Comparison of ENCODE assay signal across 1 cellular context in the genomic region with DNA sequence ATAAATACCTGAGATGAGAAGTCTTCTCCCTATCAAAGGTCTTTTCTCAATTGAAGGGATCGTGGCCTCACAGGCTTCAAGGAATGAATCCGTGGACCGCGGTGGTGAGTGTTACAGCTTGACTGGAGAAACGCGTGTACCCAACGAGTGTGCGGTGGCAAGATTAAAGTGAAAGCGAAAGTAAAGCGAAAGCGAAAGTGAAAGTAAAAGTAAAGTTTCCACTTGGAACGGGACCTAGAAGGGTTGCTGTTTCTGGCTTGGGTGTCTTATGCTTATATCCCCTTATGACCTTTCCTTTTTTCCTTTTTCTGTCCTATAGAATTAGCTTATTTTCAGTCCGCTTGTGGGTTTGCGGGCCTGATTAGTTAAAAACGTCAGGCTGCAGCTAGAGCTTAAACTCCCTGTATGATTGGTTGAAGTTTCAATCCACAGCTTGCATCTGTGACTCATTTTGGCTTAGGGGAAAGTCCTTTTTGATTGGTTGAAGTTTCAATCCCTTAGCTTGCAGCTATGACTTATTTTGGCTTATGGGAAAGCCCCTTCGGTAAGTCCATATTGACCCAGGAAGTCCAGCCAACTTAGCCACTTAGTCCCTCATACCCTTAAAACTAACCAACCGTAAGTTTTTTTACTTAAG.
TF ChIP-seq lines count a peak whose summit lies in the region.

No MANE protein-coding gene starts in this region.

TF ChIP-seq in K562, 482 proteins besides CTCF, POLR2A, EP300 and RAD21 (continued from another document):
- TF ChIP-seq, protein P1, sequence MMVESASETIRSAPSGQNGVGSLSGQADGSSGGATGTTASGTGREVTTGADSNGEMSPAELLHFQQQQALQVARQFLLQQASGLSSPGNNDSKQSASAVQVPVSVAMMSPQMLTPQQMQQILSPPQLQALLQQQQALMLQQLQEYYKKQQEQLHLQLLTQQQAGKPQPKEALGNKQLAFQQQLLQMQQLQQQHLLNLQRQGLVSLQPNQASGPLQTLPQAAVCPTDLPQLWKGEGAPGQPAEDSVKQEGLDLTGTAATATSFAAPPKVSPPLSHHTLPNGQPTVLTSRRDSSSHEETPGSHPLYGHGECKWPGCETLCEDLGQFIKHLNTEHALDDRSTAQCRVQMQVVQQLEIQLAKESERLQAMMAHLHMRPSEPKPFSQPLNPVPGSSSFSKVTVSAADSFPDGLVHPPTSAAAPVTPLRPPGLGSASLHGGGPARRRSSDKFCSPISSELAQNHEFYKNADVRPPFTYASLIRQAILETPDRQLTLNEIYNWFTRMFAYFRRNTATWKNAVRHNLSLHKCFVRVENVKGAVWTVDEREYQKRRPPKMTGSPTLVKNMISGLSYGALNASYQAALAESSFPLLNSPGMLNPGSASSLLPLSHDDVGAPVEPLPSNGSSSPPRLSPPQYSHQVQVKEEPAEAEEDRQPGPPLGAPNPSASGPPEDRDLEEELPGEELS (CRISPR knock-in tag; IDR thresholded peaks at IDR 0.05; ENCODE audit: borderline replicate concordance): no peak
- TF ChIP-seq ZNF583 (CRISPR knock-in tag; IDR thresholded peaks at IDR 0.05) (no peak), ZNF263 (CRISPR knock-in tag; IDR thresholded peaks at IDR 0.05; ENCODE audit: borderline replicate concordance) (no peak)
TF ChIP-seq in K562: peak in this region for 12.
